In the genomic region with DNA sequence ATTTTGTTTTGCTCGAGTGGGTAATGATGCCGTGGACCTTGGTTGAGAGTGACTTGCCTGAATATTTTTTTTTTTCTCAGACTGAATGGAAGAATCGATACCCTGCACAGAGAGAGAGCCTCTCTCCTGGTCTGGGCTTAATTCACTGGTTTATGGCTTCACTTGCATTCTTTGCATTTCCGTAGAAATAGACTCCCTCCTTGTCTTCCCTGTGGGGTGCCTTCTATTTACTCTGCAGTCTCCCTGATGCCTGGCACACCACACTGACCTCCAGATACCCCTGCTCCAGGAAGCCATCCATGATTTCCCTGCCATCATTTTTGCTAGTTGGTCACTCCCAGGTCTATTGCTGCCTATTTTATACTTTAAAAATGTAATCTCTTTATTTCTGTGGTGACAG, we compare ENCODE assay signal across 14 cellular contexts.
"Had no signal": no experiment of that assay in that cellular context is flagged by ENCODE, and none has a peak within 500 bp of the region (broad histone marks: within the 10 kb centered on the region; RNA-seq: fewer than 3 reads in every experiment).

No MANE protein-coding gene starts in this region.

- H3K4me1 ChIP-seq: parathyroid adenoma had no signal

- H3K9ac ChIP-seq: parathyroid adenoma had no signal

- H3K4me3 ChIP-seq: lung had no signal

- DNase-seq: activated CD4-positive, alpha-beta memory T cell treated with anti-CD3 and anti-CD28 coated beads for 36 hours; activated gamma-delta T cell; activated T-cell treated with anti-CD3 and anti-CD28 coated beads, Interleukin-2, amount 50 U/mL, for 4 hours; effector memory CD4-positive, alpha-beta T cell; foreskin melanocyte; left cardiac atrium; stimulated activated CD4-positive, alpha-beta T cell treated with anti-CD3 and anti-CD28 coated beads, Interleukin-12 subunit alpha, Interleukin-12 subunit beta, amount 100 ng/mL, for 4 hours; stimulated activated CD4-positive, alpha-beta T cell treated with anti-CD3 and anti-CD28 coated beads, Interleukin-2, amount 100 ng/mL, for 24 hours had no signal

- H3K9me3 Mint-ChIP-seq: activated naive CD4-positive, alpha-beta T cell treated with anti-CD3 and anti-CD28 coated beads, Interleukin-2, amount 50 U/mL, for 72 hours; activated T-cell treated with anti-CD3 and anti-CD28 coated beads, Interleukin-2, amount 50 U/mL, for 4 hours; dendritic cell treated with granulocyte-macrophage colony-stimulating factor and Interleukin-4, amounts not matched to agents 40 ng/mL and 50 ng/mL, for 4 days had no signal

- H2AFZ ChIP-seq: parathyroid adenoma had no signal

- H3K4me3 Mint-ChIP-seq: activated CD4-positive, alpha-beta memory T cell treated with anti-CD3 and anti-CD28 coated beads for 36 hours; activated T-cell treated with anti-CD3 and anti-CD28 coated beads, Interleukin-2, amount 50 U/mL, for 4 hours; dendritic cell treated with granulocyte-macrophage colony-stimulating factor and Interleukin-4, amounts not matched to agents 40 ng/mL and 50 ng/mL, for 4 days had no signal

- H3K27ac ChIP-seq: epithelial cell of prostate, parathyroid adenoma, VCaP had no signal

- ATAC-seq: activated naive CD4-positive, alpha-beta T cell treated with anti-CD3 and anti-CD28 coated beads, Interleukin-2, amount 50 U/mL, for 72 hours; activated T-cell treated with anti-CD3 and anti-CD28 coated beads, Interleukin-2, amount 50 U/mL, for 4 hours; left cardiac atrium had no signal

- H3K27ac Mint-ChIP-seq: activated CD4-positive, alpha-beta memory T cell treated with anti-CD3 and anti-CD28 coated beads for 36 hours; activated naive CD4-positive, alpha-beta T cell treated with anti-CD3 and anti-CD28 coated beads, Interleukin-2, amount 50 U/mL, for 72 hours; dendritic cell treated with granulocyte-macrophage colony-stimulating factor and Interleukin-4, amounts not matched to agents 40 ng/mL and 50 ng/mL, for 4 days had no signal

- H3K27me3 Mint-ChIP-seq: activated CD4-positive, alpha-beta memory T cell treated with anti-CD3 and anti-CD28 coated beads for 36 hours; dendritic cell treated with granulocyte-macrophage colony-stimulating factor and Interleukin-4, amounts not matched to agents 40 ng/mL and 50 ng/mL, for 4 days had no signal

- H3K36me3 Mint-ChIP-seq: activated naive CD4-positive, alpha-beta T cell treated with anti-CD3 and anti-CD28 coated beads, Interleukin-2, amount 50 U/mL, for 72 hours had no signal
